ENCODE assay signal across 13 cellular contexts in genomic region chr3:113132571-113132996, GRCh38.
DNase-seq lines count a peak whose midpoint lies in the region; ATAC-seq and TF ChIP-seq lines count a peak whose summit lies in the region.
"Had no signal": no experiment of that assay in that cellular context is flagged by ENCODE, and none has a peak within 500 bp of the region (broad histone marks: within the 10 kb centered on the region; RNA-seq: fewer than 3 reads in every experiment).

No MANE protein-coding gene starts in this region.

- intact Hi-C loops in spleen (cut with DNase I; ENCODE audit: low total_unique reads): loop anchor here (10.0 kb wide), 1 partner anchor 152 kb away; no protein-coding TSS in a partner anchor

- no peak for TF ChIP-seq CTCF in spleen (IDR thresholded peaks at IDR 0.05 in 8 of 11, conservative IDR thresholded peaks at IDR 0.05 in 3 of 11)

- H3K36me3 ChIP-seq in spleen: no peaks in the 10 kb centered on the region
- H3K36me3 ChIP-seq: cardiac muscle cell had no signal

- H3K27me3 ChIP-seq in spleen (replicated peaks in 1 of 7): no peaks in the 10 kb centered on the region
- H3K27me3 ChIP-seq: cardiac muscle cell had no signal

- TF ChIP-seq POLR2A in spleen (IDR thresholded peaks at IDR 0.05): no peak

- H3K9me3 ChIP-seq in spleen: no peaks in the 10 kb centered on the region

- peak; percentile 83 for DNase-seq in AG08395 (ENCODE audit: low spot score)
- DNase-seq in HCEC 1CT: peak; percentile 32
- DNase-seq in amniotic epithelial cell (ENCODE audit: low read depth): peak; percentile 66
- DNase-seq in iris pigment epithelial cell (ENCODE audit: low read depth): peak; percentile 7
- DNase-seq in spleen: no peak
- DNase-seq in NCI-H2171 (lab: John Stamatoyannopoulos, UW): no peak
- DNase-seq: activated CD4-positive, alpha-beta T cell treated with anti-CD3 and anti-CD28 coated beads, Interleukin-2, amount 50 U/mL, for 4 hours; activated effector memory CD4-positive, alpha-beta T cell treated with anti-CD3 and anti-CD28 coated beads, Interleukin-2, amount 50 U/mL, for 16 hours; Calu3 had no signal

- 81 to 92% (median 86%) methylated on average over 2 of the region's 2 CpGs for WGBS in spleen, 5 donors

- no peak overlapping the region for H3K4me3 ChIP-seq in spleen
- H3K4me3 ChIP-seq: cardiac muscle cell, lung had no signal

- H3K27ac ChIP-seq in spleen: no peak overlapping the region
- H3K27ac ChIP-seq: cardiac muscle cell had no signal

- H3K4me1 ChIP-seq in spleen: no peaks in the 10 kb centered on the region

- ATAC-seq in GM18907 (IDR thresholded peaks at IDR 0.05; ENCODE audit: unreplicated experiment): no peak
- no peak for ATAC-seq in HG03025 (IDR thresholded peaks at IDR 0.05; ENCODE audit: low FRiP score, unreplicated experiment)

Comparison
In these comparisons a context has a peak if more than half of its experiments do, and no peak if none do; other contexts are left out.
1. DNase-seq: peak in AG08395 (single experiment), HCEC 1CT (single experiment), amniotic epithelial cell (single experiment) and iris pigment epithelial cell (single experiment); none in spleen (single experiment) and NCI-H2171 (single experiment).